ENCODE assay signal across 26 cellular contexts in genomic region chr5:38543074-38543473, GRCh38. TPM values are rescaled to one million over a fixed set of nuclear protein-coding genes. Genes with fewer than 3 reads are reported as not detected.
"Had no signal": no experiment of that assay in that cellular context is flagged by ENCODE, and none has a peak within 500 bp of the region (broad histone marks: within the 10 kb centered on the region; RNA-seq: fewer than 3 reads in every experiment).

No MANE protein-coding gene starts in this region.

- H3K27ac ChIP-seq: brain microvascular endothelial cell, coronary artery, WERI-Rb-1 had no signal

- H3K27me3 ChIP-seq: brain microvascular endothelial cell, dorsolateral prefrontal cortex had no signal

- ATAC-seq: activated CD4-positive, CD25-positive, alpha-beta regulatory T cell treated with anti-CD3 and anti-CD28 coated beads, Interleukin-2, amount 50 U/mL, for 24 hours; activated CD8-positive, alpha-beta T cell treated with anti-CD3 and anti-CD28 coated beads for 36 hours; activated T-cell treated with anti-CD3 and anti-CD28 coated beads, Interleukin-2, amount 50 U/mL, for 4 hours; activated T-helper 17 cell treated with anti-CD3 and anti-CD28 coated beads, Interleukin-2, amount 50 U/mL, for 72 hours; esophagus mucosa; T-helper 17 cell had no signal

- DNase-seq: activated B cell treated with CpG ODN at 0.5 μM for 24 hours; activated CD4-positive, alpha-beta T cell treated with anti-CD3 and anti-CD28 coated beads for 48 hours; activated CD4-positive, alpha-beta T cell treated with anti-CD3 and anti-CD28 coated beads, Interleukin-2, amount 50 U/mL, for 1 hour; activated CD4-positive, alpha-beta T cell treated with anti-CD3 and anti-CD28 coated beads, Interleukin-2, amount 50 U/mL, for 48 hours; activated CD8-positive, alpha-beta memory T cell treated with anti-CD3 and anti-CD28 coated beads for 24 hours; activated CD8-positive, alpha-beta T cell treated with anti-CD3 and anti-CD28 coated beads for 36 hours; activated effector memory CD4-positive, alpha-beta T cell treated with Interleukin-2 at 50 U/mL for 16 hours; activated gamma-delta T cell treated with Interleukin-2 at 50 U/mL for 16 hours; activated naive CD4-positive, alpha-beta T cell treated with anti-CD3 and anti-CD28 coated beads, Interleukin-2, amount 50 U/mL, for 16 hours; activated naive CD4-positive, alpha-beta T cell treated with Interleukin-2 at 50 U/mL for 16 hours; activated T-cell treated with anti-CD3 and anti-CD28 coated beads, Interleukin-2, amount 50 U/mL, for 4 hours; amniotic stem cell; anterior cingulate cortex; brain microvascular endothelial cell; dorsolateral prefrontal cortex; effector memory CD4-positive, alpha-beta T cell; endodermal cell; foreskin fibroblast; T-helper 1 cell; T-helper 17 cell; T1000; WERI-Rb-1 had no signal

- H3K36me3 ChIP-seq: brain microvascular endothelial cell, WERI-Rb-1 had no signal

- H3K4me3 ChIP-seq: coronary artery, dorsolateral prefrontal cortex had no signal

RNA-seq across cellular contexts. Expression of gene LIFR, which starts 13.4 kb away (rescaled TPM):
- total RNA-seq: activated B cell treated with CpG ODN at 0.5 μM for 24 hours; activated CD8-positive, alpha-beta T cell treated with anti-CD3 and anti-CD28 coated beads for 36 hours had no signal
